Comparison of ENCODE assay signal across 8 cellular contexts in genomic region chr4:140757220-140757607, GRCh38. TPM values are rescaled to one million over a fixed set of nuclear protein-coding genes. Genes with fewer than 3 reads are reported as not detected.
DNase-seq lines count a peak whose midpoint lies in the region; ATAC-seq and TF ChIP-seq lines count a peak whose summit lies in the region.

No MANE protein-coding gene starts in this region.

- H3K36me3 ChIP-seq in KMS-11 (ENCODE audit: insufficient read depth) = no peaks in the 10 kb centered on the region

- peak overlapping the region; percentile 100 for H2AFZ ChIP-seq in KMS-11 (ENCODE audit: low read depth)

- no peaks in the 10 kb centered on the region for H3K79me2 ChIP-seq in KMS-11 (ENCODE audit: insufficient read depth, low read depth)

- H3K4me3 ChIP-seq in KMS-11 (IDR thresholded peaks at IDR 0.05; ENCODE audit: insufficient read depth, low read depth, low read length) = no peak overlapping the region
- H3K4me3 ChIP-seq in coronary artery = peak overlapping the region; percentile 88
- peak overlapping the region; percentile 55 for H3K4me3 ChIP-seq in mononuclear cell (ENCODE audit: low read length)

- H3K4me2 ChIP-seq in KMS-11 = peak overlapping the region; percentile 98

- no peaks in the 10 kb centered on the region for H3K9me3 ChIP-seq in mononuclear cell (ENCODE audit: low read depth, low read length)

- H3K27me3 ChIP-seq in KMS-11 (ENCODE audit: insufficient read depth, low read depth) (no peaks in the 10 kb centered on the region), mononuclear cell (ENCODE audit: insufficient read depth, low read length) (peaks cover 27% of the 10 kb centered on the region)

- TF ChIP-seq CTCF in 22Rv1 (IDR thresholded peaks at IDR 0.05) (no peak), KMS-11 (conservative IDR thresholded peaks at IDR 0.05; ENCODE audit: low read depth, low read length) (no peak), coronary artery (IDR thresholded peaks at IDR 0.05) (no peak)

- H3K4me1 ChIP-seq in KMS-11 (ENCODE audit: low read depth, poor library complexity, severe bottlenecking) (peaks cover 26% of the 10 kb centered on the region), mononuclear cell (ENCODE audit: insufficient read depth, low read length) (peaks cover 31% of the 10 kb centered on the region)

- no peak for ATAC-seq in HG03565 (IDR thresholded peaks at IDR 0.05; ENCODE audit: unreplicated experiment)

- H3K9ac ChIP-seq in KMS-11 = peak overlapping the region; percentile 91; the same call in 1 of the 2 replicates

- H3K27ac ChIP-seq in 22Rv1 (peak overlapping the region; percentile 87), KMS-11 (0 out of 2 replicates have a peak overlapping the region, but pooled peaks have one; percentile 75), coronary artery (peak overlapping the region in 1 of 2 donors; percentile 91)

- no peaks in the 10 kb centered on the region for H4K20me1 ChIP-seq in KMS-11 (ENCODE audit: insufficient read depth)

- DNase-seq in coronary artery (ENCODE audit: low spot score) (no peak), CD1c-positive myeloid dendritic cell (ENCODE audit: extremely low spot score) (no peak), NCI-H2107 (lab: John Stamatoyannopoulos, UW) (no peak)
- DNase-seq in activated effector memory CD4-positive, alpha-beta T cell treated with Interleukin-2 at 50 U/mL for 16 hours = no peak

RNA-seq across cellular contexts. Expression of gene TBC1D9, which starts 1.0 kb away (rescaled TPM):
- 8.7 TPM for total RNA-seq in mononuclear cell
